Comparison of ENCODE assay signal across 1 cellular context in the genomic region with DNA sequence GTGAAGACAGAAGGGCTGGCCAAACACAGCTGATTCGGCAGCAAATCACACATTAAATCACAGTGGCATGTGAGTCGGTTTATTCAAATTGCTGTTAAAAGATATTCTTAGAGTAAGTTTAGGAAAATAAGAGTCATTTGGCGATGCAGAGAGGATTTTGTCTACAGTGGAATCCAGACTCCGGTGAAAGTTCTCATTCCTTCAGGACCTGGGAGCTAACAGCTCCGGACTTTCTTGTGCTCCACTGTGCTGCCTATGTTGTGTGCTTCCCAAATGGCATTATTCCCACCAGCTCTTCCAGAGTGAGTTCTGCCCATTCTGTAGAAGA.
TF ChIP-seq lines count a peak whose summit lies in the region.

No MANE protein-coding gene starts in this region.

TF ChIP-seq in K562, 482 proteins besides CTCF, POLR2A, EP300 and RAD21 (continued from another document):
- TF ChIP-seq STAT5A (IDR thresholded peaks at IDR 0.05; ENCODE audit: borderline replicate concordance, low read length) (no peak), DACH1 (IDR thresholded peaks at IDR 0.05; ENCODE audit: partially characterized antibody) (peak; percentile 20)
